8 cellular contexts compared by ENCODE assay signal in the genomic region with DNA sequence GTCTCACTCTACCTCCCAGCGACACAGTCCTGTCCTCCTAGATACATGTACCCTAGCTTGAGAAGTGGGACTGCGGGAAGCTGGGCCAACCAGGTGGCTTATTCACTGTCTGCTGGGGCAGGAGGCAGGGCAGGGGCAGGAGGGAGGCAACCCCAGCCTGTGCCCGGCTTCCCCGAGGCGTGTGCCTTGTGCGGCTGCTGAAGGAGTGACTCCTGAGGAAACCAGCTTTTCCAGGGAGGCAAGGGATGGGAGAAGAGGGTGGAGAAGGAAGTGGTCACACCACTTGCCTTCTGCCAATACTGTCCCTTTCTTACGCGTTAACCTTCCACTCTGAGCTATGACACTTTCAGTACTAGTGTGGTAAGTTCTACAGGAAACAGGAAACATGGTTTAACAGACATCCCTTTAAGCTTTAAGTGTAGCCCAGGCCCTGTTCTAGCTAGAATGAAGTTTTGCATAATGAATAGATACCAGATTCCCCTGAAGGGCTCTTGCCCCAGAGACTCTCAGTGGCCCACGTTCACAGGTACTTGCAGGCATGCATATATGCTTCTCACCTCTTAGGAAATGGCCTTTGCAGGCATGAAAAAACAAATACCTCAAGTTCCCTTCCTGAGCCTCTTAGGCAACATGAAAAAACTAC. TPM values are rescaled to one million over a fixed set of nuclear protein-coding genes. Genes with fewer than 3 reads are reported as not detected.
DNase-seq lines count a peak whose midpoint lies in the region; ATAC-seq and TF ChIP-seq lines count a peak whose summit lies in the region.

No MANE protein-coding gene starts in this region.

- peak overlapping the region in 4 of 5 experiments; percentile 8 to 93 (median 65) for H3K27ac Mint-ChIP-seq in brain
- H3K27ac Mint-ChIP-seq in naive thymus-derived CD4-positive, alpha-beta T cell, result peak overlapping the region; percentile 93 to 99 (median 97)

- peak overlapping the region; percentile 70 for H3K4me3 ChIP-seq in naive thymus-derived CD4-positive, alpha-beta T cell (ENCODE audit: low read length)

- H3K9me3 Mint-ChIP-seq in brain, result peaks cover 0 to 2% (median 0%) of the 10 kb centered on the region in 5 experiments
- H3K9me3 Mint-ChIP-seq in naive thymus-derived CD4-positive, alpha-beta T cell, result no peaks in the 10 kb centered on the region

- H3K9me3 ChIP-seq in naive thymus-derived CD4-positive, alpha-beta T cell (ENCODE audit: control insufficient read depth in 2 of 3, low read length in 3 of 3), result no peaks in the 10 kb centered on the region

- peaks cover 42% of the 10 kb centered on the region for H3K4me1 Mint-ChIP-seq in brain
- H3K4me1 Mint-ChIP-seq in naive thymus-derived CD4-positive, alpha-beta T cell, result peaks cover 38 to 75% (median 64%) of the 10 kb centered on the region in 7 donors

- TF ChIP-seq CTCF in C4-2B (conservative IDR thresholded peaks at IDR 0.05) (no peak), brain (conservative IDR thresholded peaks at IDR 0.05) (no peak)

- peak; percentile 97 for ATAC-seq in HG03175 (IDR thresholded peaks at IDR 0.05; ENCODE audit: unreplicated experiment)
- ATAC-seq in naive thymus-derived CD4-positive, alpha-beta T cell, result peak; percentile 97

- no peaks in the 10 kb centered on the region for H3K36me3 Mint-ChIP-seq in brain
- H3K36me3 Mint-ChIP-seq in naive thymus-derived CD4-positive, alpha-beta T cell, result no peaks in the 10 kb centered on the region

- H3K4me3 Mint-ChIP-seq in brain, result peak overlapping the region in 1 of 5 experiments; percentile 22
- peak overlapping the region; percentile 74 to 84 (median 79) for H3K4me3 Mint-ChIP-seq in naive thymus-derived CD4-positive, alpha-beta T cell

- CTCF ChIA-PET in naive thymus-derived CD4-positive, alpha-beta T cell (lab: Charles Lee), result interaction anchor here (0.8 to 4.9 kb wide), 14 partner anchors 11 to 310 kb away, joined by 3 to 33 read pairs (median 5); partner anchors contain the start of gene SYPL1

- no peaks in the 10 kb centered on the region for H3K36me3 ChIP-seq in naive thymus-derived CD4-positive, alpha-beta T cell (ENCODE audit: control insufficient read depth in 2 of 3, insufficient read depth in 3 of 3, low read length in 3 of 3)

- DNase-seq in SIG-M5 treated with dmso at 0.1 percent for 504 hours (lab: John Stamatoyannopoulos, UW; ENCODE audit: unreplicated experiment) (peak; percentile 90), EL (no peak), NCI-H1092 treated with DMSO at 0.1 percent for 48 hours (lab: John Stamatoyannopoulos, UW) (no peak)
- DNase-seq in naive thymus-derived CD4-positive, alpha-beta T cell, result peak in 8 of 9 donors; percentile 50 to 75 (median 66)

- H3K4me1 ChIP-seq in naive thymus-derived CD4-positive, alpha-beta T cell (ENCODE audit: control insufficient read depth in 2 of 2, insufficient read depth in 2 of 2, low read length in 2 of 2), result peaks cover 26 to 49% of the 10 kb centered on the region in 2 donors

- no peaks in the 10 kb centered on the region for H3K27me3 Mint-ChIP-seq in brain
- H3K27me3 Mint-ChIP-seq in naive thymus-derived CD4-positive, alpha-beta T cell, result no peaks in the 10 kb centered on the region

- H3K27ac ChIP-seq in C4-2B, result peak overlapping the region; percentile 76
- peak overlapping the region; percentile 80 for H3K27ac ChIP-seq in naive thymus-derived CD4-positive, alpha-beta T cell (ENCODE audit: low read depth, low read length)

- POLR2A ChIA-PET in naive thymus-derived CD4-positive, alpha-beta T cell (lab: Charles Lee), result interaction anchor here (0.6 to 9.0 kb wide), 24 partner anchors 9 to 1097 kb away, joined by 3 to 143 read pairs (median 4); partner anchors contain the start of genes HBP1, KMT2E, NAMPT and SYPL1

- intact Hi-C loops in naive thymus-derived CD4-positive, alpha-beta T cell (cut with micrococcal nuclease), result loop anchor here (1.0 to 10.0 kb wide), 11 partner anchors 9 to 1097 kb away; partner anchors contain the start of genes SYPL1 (in 2 of the 2) and NAMPT (in 1 of the 2)

- TF ChIP-seq POLR2A in GM19193 (IDR thresholded peaks at IDR 0.05; ENCODE audit: extremely low read depth, insufficient read depth, insufficient read length), result peak; percentile 62

- no peaks in the 10 kb centered on the region for H3K27me3 ChIP-seq in naive thymus-derived CD4-positive, alpha-beta T cell (ENCODE audit: control insufficient read depth in 2 of 2, insufficient read depth in 2 of 2, low read length in 2 of 2)

RNA-seq across cellular contexts. Expression of gene SYPL1, which starts 40.6 kb away (rescaled TPM):
- 51.0 TPM for polyA plus RNA-seq in brain (ENCODE audit: insufficient read depth, low read depth, low replicate concordance)
- 10 to 100 TPM; 37.5 to 54.0 (median 46.6) TPM for total RNA-seq in naive thymus-derived CD4-positive, alpha-beta T cell
- 100 to 1,000 TPM in 1 of 2 donors, 10 to 100 TPM in 1; 80.6 to 106 TPM for polyA plus RNA-seq in naive thymus-derived CD4-positive, alpha-beta T cell

Comparison
In these comparisons a context has a peak if more than half of its experiments do, and no peak if none do; other contexts are left out.
1. DNase-seq: peak in SIG-M5 treated with dmso at 0.1 percent for 504 hours (single experiment) and naive thymus-derived CD4-positive, alpha-beta T cell (8 of 9); none in EL (single experiment) and NCI-H1092 treated with DMSO at 0.1 percent for 48 hours (single experiment).